33 cellular contexts compared by ENCODE assay signal in the genomic region with DNA sequence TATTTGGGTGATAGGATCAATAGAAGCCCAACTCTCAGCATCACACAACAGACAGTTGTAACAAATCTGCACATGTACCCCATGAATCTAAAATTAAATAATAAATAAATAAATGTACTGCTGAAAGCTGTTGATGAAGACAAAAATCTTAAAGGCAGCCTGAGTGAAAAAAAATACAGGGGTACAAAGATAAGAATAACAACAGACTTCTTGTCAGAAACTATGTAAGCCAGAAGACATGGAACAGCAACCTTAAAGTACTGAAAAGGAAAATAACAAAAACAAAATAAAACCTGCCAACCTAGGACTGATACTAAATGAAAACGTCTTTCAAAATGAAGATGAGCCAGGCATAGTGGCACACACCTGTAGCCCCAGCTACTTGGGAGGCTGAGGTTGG.
"Had no signal": no experiment of that assay in that cellular context is flagged by ENCODE, and none has a peak within 500 bp of the region (broad histone marks: within the 10 kb centered on the region; RNA-seq: fewer than 3 reads in every experiment).

No MANE protein-coding gene starts in this region.

- H3K9me3 ChIP-seq: colonic mucosa, thyroid gland, vagina had no signal

- H3K27me3 Mint-ChIP-seq: activated CD8-positive, alpha-beta T cell treated with anti-CD3 and anti-CD28 coated beads for 36 hours; progenitor cell of endocrine pancreas had no signal

- H3K27ac Mint-ChIP-seq: activated B cell treated with CpG ODN at 0.5 μM for 24 hours; activated CD8-positive, alpha-beta T cell treated with anti-CD3 and anti-CD28 coated beads for 36 hours; activated naive CD4-positive, alpha-beta T cell treated with anti-CD3 and anti-CD28 coated beads, Interleukin-2, amount 50 U/mL, for 72 hours; activated T-helper 2 cell treated with anti-CD3 and anti-CD28 coated beads, Interferon-gamma antibody, Interleukin-2, Interleukin-4, amounts not matched to agents 10 μg/mL and 5 μg/mL and 100 μg/mL, durations not matched to agents 14 hours and 24 hours and 36 hours; immature natural killer cell; mesothelial cell of epicardium; naive B cell; progenitor cell of endocrine pancreas; stimulated activated effector memory CD8-positive, alpha-beta T cell treated with anti-CD3 and anti-CD28 coated beads, Interleukin-12 subunit alpha, Interleukin-12 subunit beta, amount 100 ng/mL, for 72 hours; T-helper 2 cell treated with Interferon-gamma antibody and Interleukin-4, amounts not matched to agents 5 μg/mL and 100 μg/mL, for 36 hours had no signal

- H3K4me3 ChIP-seq: body of pancreas, colonic mucosa, dorsolateral prefrontal cortex, esophagus muscularis mucosa, heart left ventricle, ovary, sigmoid colon, thyroid gland, upper lobe of left lung, vagina had no signal

- H3K36me3 ChIP-seq: colonic mucosa, esophagus muscularis mucosa, heart left ventricle, ovary, sigmoid colon, thyroid gland, upper lobe of left lung, vagina had no signal

- H3K4me1 Mint-ChIP-seq: activated B cell treated with CpG ODN at 0.5 μM for 24 hours; immature natural killer cell; naive B cell; stimulated activated effector memory CD8-positive, alpha-beta T cell treated with anti-CD3 and anti-CD28 coated beads, Interleukin-12 subunit alpha, Interleukin-12 subunit beta, amount 100 ng/mL, for 72 hours; stimulated activated naive CD8-positive, alpha-beta T cell treated with anti-CD3 and anti-CD28 coated beads, Interleukin-15, amount 100 ng/mL, for 72 hours had no signal

- ATAC-seq: activated CD8-positive, alpha-beta T cell treated with anti-CD3 and anti-CD28 coated beads for 36 hours; activated naive CD4-positive, alpha-beta T cell treated with anti-CD3 and anti-CD28 coated beads, Interleukin-2, amount 50 U/mL, for 72 hours; body of pancreas; foreskin keratinocyte; heart left ventricle; stimulated activated effector memory CD8-positive, alpha-beta T cell treated with anti-CD3 and anti-CD28 coated beads, Interleukin-12 subunit alpha, Interleukin-12 subunit beta, amount 100 ng/mL, for 72 hours; stimulated activated naive CD8-positive, alpha-beta T cell treated with anti-CD3 and anti-CD28 coated beads, Interleukin-15, amount 100 ng/mL, for 72 hours had no signal

- H3K27ac ChIP-seq: body of pancreas, colonic mucosa, dorsolateral prefrontal cortex, esophagus muscularis mucosa, foreskin keratinocyte, heart left ventricle, ovary, sigmoid colon, thyroid gland, upper lobe of left lung, vagina had no signal

- H3K4me1 ChIP-seq: body of pancreas, colonic mucosa, esophagus muscularis mucosa, foreskin keratinocyte, sigmoid colon, thyroid gland, upper lobe of left lung, vagina had no signal

- FAIRE-seq: kidney, small intestine had no signal

- H3K36me3 Mint-ChIP-seq: stimulated activated effector memory CD8-positive, alpha-beta T cell treated with anti-CD3 and anti-CD28 coated beads, Interleukin-12 subunit alpha, Interleukin-12 subunit beta, amount 100 ng/mL, for 72 hours had no signal

- H3K4me3 Mint-ChIP-seq: activated B cell treated with CpG ODN at 0.5 μM for 24 hours; activated CD8-positive, alpha-beta T cell treated with anti-CD3 and anti-CD28 coated beads for 36 hours; immature natural killer cell; mesothelial cell of epicardium; naive B cell; stimulated activated effector memory CD8-positive, alpha-beta T cell treated with anti-CD3 and anti-CD28 coated beads, Interleukin-12 subunit alpha, Interleukin-12 subunit beta, amount 100 ng/mL, for 72 hours; stimulated activated naive CD8-positive, alpha-beta T cell treated with anti-CD3 and anti-CD28 coated beads, Interleukin-15, amount 100 ng/mL, for 72 hours; T-helper 2 cell treated with Interferon-gamma antibody and Interleukin-4, amounts not matched to agents 5 μg/mL and 100 μg/mL, for 36 hours had no signal

- DNase-seq: activated B cell treated with CpG ODN at 0.5 μM for 24 hours; activated CD4-positive, alpha-beta T cell treated with anti-CD3 and anti-CD28 coated beads, Interleukin-2, amount 50 U/mL, for 1 hour; activated CD8-positive, alpha-beta T cell treated with anti-CD3 and anti-CD28 coated beads for 36 hours; activated T-cell treated with anti-CD3 and anti-CD28 coated beads, Interleukin-2, amount 50 U/mL, for 48 hours; anterior cingulate cortex; body of pancreas; cerebellar nuclear complex; colonic mucosa; dorsolateral prefrontal cortex; effector memory CD4-positive, alpha-beta T cell; foreskin keratinocyte; heart left ventricle; hypothalamus; immature natural killer cell; kidney; naive B cell; ovary; sigmoid colon; small intestine; stimulated activated CD4-positive, alpha-beta T cell treated with anti-CD3 and anti-CD28 coated beads, Interleukin-4, amount 100 ng/mL, for 24 hours; stimulated activated naive CD8-positive, alpha-beta T cell treated with anti-CD3 and anti-CD28 coated beads, Interleukin-15, amount 100 ng/mL, for 72 hours; substantia nigra; T-helper 1 cell; thyroid gland; upper lobe of left lung had no signal
